ENCODE assay signal across 8 cellular contexts in the genomic region with DNA sequence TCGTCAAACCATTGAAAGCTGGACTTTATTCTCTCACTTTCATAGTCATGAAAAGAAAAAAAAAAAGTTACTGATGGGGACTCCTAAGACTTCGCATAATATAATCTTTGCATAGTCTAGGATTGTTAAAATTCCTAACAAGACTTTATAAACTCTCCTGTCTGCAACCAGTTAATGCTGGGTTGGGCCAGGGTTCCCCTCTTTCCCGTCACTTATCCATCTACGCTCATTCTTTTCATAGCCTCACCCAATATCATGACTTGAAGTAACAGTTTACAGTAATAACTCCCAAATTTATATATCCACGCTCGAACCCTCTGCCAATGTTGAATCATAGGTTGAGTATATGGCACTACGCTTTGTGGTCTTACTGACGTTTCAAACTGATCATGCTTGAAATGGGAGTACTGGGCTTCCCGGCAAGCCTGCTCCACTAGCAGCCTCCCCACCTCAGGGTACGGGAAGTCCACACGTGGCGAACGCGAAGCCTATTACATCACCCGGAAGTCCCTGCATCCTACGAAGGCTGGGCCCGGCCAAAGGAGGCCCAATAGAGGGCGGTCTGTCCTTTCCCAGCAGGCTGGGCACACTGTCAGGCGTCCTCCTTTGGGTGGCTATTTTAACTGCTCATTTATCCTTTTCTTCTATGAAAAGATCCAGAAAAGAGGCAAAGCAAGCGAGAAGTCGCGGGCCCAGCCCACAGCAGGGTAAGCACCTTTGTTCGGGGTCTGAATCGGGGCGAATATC. TPM values are rescaled to one million over a fixed set of nuclear protein-coding genes. Genes with fewer than 3 reads are reported as not detected.
DNase-seq lines count a peak whose midpoint lies in the region; ATAC-seq, FAIRE-seq and TF ChIP-seq lines count a peak whose summit lies in the region.

No MANE protein-coding gene starts in this region.

- H3K27me3 Mint-ChIP-seq in neural crest cell (ENCODE audit: low read depth): no peaks in the 10 kb centered on the region

- FAIRE-seq in RCC 7860 (lab: Jason Lieb, UNC): peak; percentile 44

- H3K9me3 ChIP-seq in KOPT-K1 (ENCODE audit: insufficient read depth, low read length, poor library complexity, severe bottlenecking) (no peaks in the 10 kb centered on the region), stomach smooth muscle (ENCODE audit: control insufficient read depth in 2 of 2, low read length in 2 of 2) (no peaks in the 10 kb centered on the region)

- peak; percentile 78 for TF ChIP-seq CTCF in foreskin keratinocyte (conservative IDR thresholded peaks at IDR 0.05)
- no peak for TF ChIP-seq CTCF in neural crest cell (conservative IDR thresholded peaks at IDR 0.05)

- H3K4me1 Mint-ChIP-seq in neural crest cell: peaks cover 19% of the 10 kb centered on the region

- no peak overlapping the region for H3K4me3 Mint-ChIP-seq in neural crest cell

- H3K27ac ChIP-seq in KOPT-K1 (ENCODE audit: low read depth, low read length, poor library complexity, severe bottlenecking): peak overlapping the region; percentile 86
- H3K27ac ChIP-seq in foreskin keratinocyte: peak overlapping the region; percentile 95
- H3K27ac ChIP-seq in stomach smooth muscle (ENCODE audit: low read length): peak overlapping the region; percentile 99

- H3K27ac Mint-ChIP-seq in neural crest cell (ENCODE audit: unreplicated experiment): no peak overlapping the region

- H3K36me3 ChIP-seq in KOPT-K1 (ENCODE audit: insufficient read depth, low read length): peaks cover 38% of the 10 kb centered on the region
- H3K36me3 ChIP-seq in stomach smooth muscle (ENCODE audit: control insufficient read depth in 2 of 2, insufficient read depth in 2 of 2, low read length in 2 of 2): peaks cover 8 to 11% of the 10 kb centered on the region in 2 donors

- H3K4me1 ChIP-seq in foreskin keratinocyte: peaks cover 26% of the 10 kb centered on the region
- H3K4me1 ChIP-seq in stomach smooth muscle (ENCODE audit: control insufficient read depth, insufficient read depth, low read length): peaks cover 34% of the 10 kb centered on the region

- no peaks in the 10 kb centered on the region for H3K9me3 Mint-ChIP-seq in neural crest cell

- DNase-seq in ELR (ENCODE audit: low read depth) (peak; percentile 95), RCC 7860 (ENCODE audit: low spot score) (peak; percentile 92), foreskin keratinocyte (peak; percentile 85 to 93), neural crest cell (ENCODE audit: low read depth, low spot score) (peak; percentile 74)
- peak; percentile 65 for DNase-seq in activated effector memory CD4-positive, alpha-beta T cell treated with Interleukin-2 at 50 U/mL for 16 hours

- ATAC-seq in GM21825 (IDR thresholded peaks at IDR 0.05; ENCODE audit: unreplicated experiment) (peak; percentile 62), foreskin keratinocyte (peak; percentile 76)

- H3K36me3 Mint-ChIP-seq in neural crest cell (ENCODE audit: low read depth): no peaks in the 10 kb centered on the region

- peak overlapping the region; percentile 96 to 100 for H3K9ac ChIP-seq in stomach smooth muscle (ENCODE audit: low read length in 2 of 2)

- peak overlapping the region; percentile 93 to 98 for H3K4me3 ChIP-seq in stomach smooth muscle (ENCODE audit: low read length in 2 of 2)

- H3K27me3 ChIP-seq in foreskin keratinocyte (no peaks in the 10 kb centered on the region), stomach smooth muscle (ENCODE audit: control insufficient read depth in 1 of 2, insufficient read depth in 2 of 2, low read length in 2 of 2) (no peaks in the 10 kb centered on the region)

RNA-seq across cellular contexts. Expression of gene ZNF460, which starts 0.7 kb away (rescaled TPM):
- total RNA-seq in foreskin keratinocyte (45.8 and 54.6 TPM in 2 replicates), neural crest cell (58.5 and 59.1 TPM in 2 replicates)
- 0.30 and 0.47 TPM in 2 replicates for polyA plus RNA-seq in foreskin keratinocyte

RNA-seq across cellular contexts. Expression of gene ZNF805, which starts 39.2 kb away (rescaled TPM):
- total RNA-seq in foreskin keratinocyte (12.0 and 14.1 TPM in 2 replicates), neural crest cell (15.5 and 16.1 TPM in 2 replicates)
- 0.46 and 0.55 TPM in 2 replicates for polyA plus RNA-seq in foreskin keratinocyte

RNA-seq across cellular contexts. Expression of gene ZNF543, which starts 40.7 kb away (rescaled TPM):
- total RNA-seq in foreskin keratinocyte (6.9 TPM in 2 replicates), neural crest cell (9.1 and 10.1 TPM in 2 replicates)
- polyA plus RNA-seq in foreskin keratinocyte: 0.54 and 0.79 TPM in 2 replicates

RNA-seq across cellular contexts. Expression of gene AURKC, which starts 48.8 kb away (rescaled TPM):
- 0.92 and 1.9 TPM in 2 replicates for total RNA-seq in foreskin keratinocyte
- polyA plus RNA-seq in foreskin keratinocyte: 2.3 and 2.6 TPM in 2 replicates
- 0.80 and 0.89 TPM in 2 replicates for total RNA-seq in neural crest cell

Comparison
In these comparisons a context has a peak if more than half of its experiments do, and no peak if none do; other contexts are left out.
1. Peak in every context shown above with its lines: DNase-seq, ATAC-seq, H3K4me3 ChIP-seq and H3K27ac ChIP-seq.